ENCODE assay signal across 14 cellular contexts in genomic region chr17:44077595-44077909, GRCh38. TPM values are rescaled to one million over a fixed set of nuclear protein-coding genes. Genes with fewer than 3 reads are reported as not detected.
DNase-seq lines count a peak whose midpoint lies in the region; ATAC-seq, FAIRE-seq and TF ChIP-seq lines count a peak whose summit lies in the region.
"Had no signal": no experiment of that assay in that cellular context is flagged by ENCODE, and none has a peak within 500 bp of the region (broad histone marks: within the 10 kb centered on the region; RNA-seq: fewer than 3 reads in every experiment).

No MANE protein-coding gene starts in this region.

- in situ Hi-C loops in HepG2 (cut with HindIII; ENCODE audit: extremely low pct_ligation_motif_present, low pct_unique_long_range_greater_than_20kb), result no loop called here
- in situ Hi-C loops in GM23248 (cut with MboI), result no loop called here

- no peak overlapping the region for H3K4me3 Mint-ChIP-seq in type B pancreatic cell
- H3K4me3 Mint-ChIP-seq: activated CD4-positive, alpha-beta memory T cell treated with anti-CD3 and anti-CD28 coated beads, Interleukin-2, amount 10 ng/mL, durations not matched to agents 7 days and 5 days had no signal

- H3K9ac ChIP-seq in HepG2 (ENCODE audit: insufficient read depth, low read depth, low read length), result no peak overlapping the region
- no peak overlapping the region for H3K9ac ChIP-seq in GM23248

- peaks cover 3% of the 10 kb centered on the region for H3K4me1 Mint-ChIP-seq in type B pancreatic cell (ENCODE audit: unreplicated experiment)

- no peak for TF ChIP-seq CTCF in left ventricle myocardium inferior (IDR thresholded peaks at IDR 0.05; ENCODE audit: borderline replicate concordance)
- TF ChIP-seq CTCF in HepG2 (CRISPR knock-in tag; IDR thresholded peaks at IDR 0.05), result no peak
- TF ChIP-seq CTCF in tibial artery (IDR thresholded peaks at IDR 0.05), result no peak
- TF ChIP-seq CTCF in type B pancreatic cell (conservative IDR thresholded peaks at IDR 0.05), result no peak

- H2AFZ ChIP-seq in HepG2 (ENCODE audit: low read length) (no peak overlapping the region), GM23248 (no peak overlapping the region)

- FAIRE-seq in HepG2 (lab: Jason Lieb, UNC), result no peak

- ATAC-seq in HepG2, result peak; percentile 3; the same call in 2 of the 3 replicates
- no peak for ATAC-seq in GM21723 (IDR thresholded peaks at IDR 0.05; ENCODE audit: unreplicated experiment)
- ATAC-seq: stimulated activated naive CD8-positive, alpha-beta T cell treated with anti-CD3 and anti-CD28 coated beads, Interleukin-15, Interleukin-2, amounts not matched to agents 100 U/mL and 50 U/mL, for 24 hours had no signal

- peaks cover 10% of the 10 kb centered on the region for H3K36me3 Mint-ChIP-seq in type B pancreatic cell

- H3K79me2 ChIP-seq in HepG2 (ENCODE audit: insufficient read depth, low read length) (no peaks in the 10 kb centered on the region), GM23248 (ENCODE audit: insufficient read depth) (peaks cover 34% of the 10 kb centered on the region)

- H4K20me1 ChIP-seq in HepG2 (ENCODE audit: insufficient read depth, low read length), result no peaks in the 10 kb centered on the region
- no peaks in the 10 kb centered on the region for H4K20me1 ChIP-seq in GM23248 (ENCODE audit: insufficient read depth)

- H3K27me3 ChIP-seq in left ventricle myocardium inferior (ENCODE audit: low read depth) (no peaks in the 10 kb centered on the region), HepG2 (ENCODE audit: control insufficient read depth in 1 of 2, insufficient read depth in 2 of 2, low read length in 2 of 2) (no peaks in the 10 kb centered on the region), tibial artery (no peaks in the 10 kb centered on the region), GM23248 (replicated peaks; ENCODE audit: insufficient read depth) (no peaks in the 10 kb centered on the region)
- H3K27me3 ChIP-seq: ascending aorta had no signal

- no peaks in the 10 kb centered on the region for H3K9me2 ChIP-seq in GM23248 (ENCODE audit: insufficient read depth)

- WGBS in HepG2 (ENCODE audit: low lambda C conversion rate), result 82% methylated on average over 4 of the region's 4 CpGs
- 50 to 66% methylated on average over 4 of the region's 4 CpGs for whole genome bisulfite sequencing in GM23248 (ENCODE audit: low coverage in 1 of 2, low lambda C conversion rate in 2 of 2, missing lambda C conversion rate in 2 of 2), 2 experiments

- DNase-seq in left ventricle myocardium inferior (no peak), cardiac septum (ENCODE audit: low spot score) (no peak), SKM-1 (lab: John Stamatoyannopoulos, UW; ENCODE audit: unreplicated experiment) (peak; percentile 69), HepG2 (ENCODE audit: low spot score) (no peak), tibial artery (no peak), GM23248 (no peak), type B pancreatic cell (ENCODE audit: extremely low spot score, unreplicated experiment) (no peak)
- DNase-seq: activated CD4-positive, alpha-beta memory T cell treated with anti-CD3 and anti-CD28 coated beads, Interleukin-2, amount 10 ng/mL, durations not matched to agents 7 days and 5 days; dermis blood vessel endothelial cell; stimulated activated naive CD8-positive, alpha-beta T cell treated with anti-CD3 and anti-CD28 coated beads, Interleukin-15, Interleukin-2, amounts not matched to agents 100 U/mL and 50 U/mL, for 24 hours; T-helper 9 cell had no signal

- no TSS peak for BruUV-seq in HepG2 (replicated peaks; lab: Mats Ljungman, UMichigan)

- H3K9me3 Mint-ChIP-seq in type B pancreatic cell, result no peaks in the 10 kb centered on the region
- H3K9me3 Mint-ChIP-seq: activated CD4-positive, alpha-beta memory T cell treated with anti-CD3 and anti-CD28 coated beads, Interleukin-2, amount 10 ng/mL, durations not matched to agents 7 days and 5 days had no signal

- H3K4me1 ChIP-seq in left ventricle myocardium inferior (peaks cover 30% of the 10 kb centered on the region), HepG2 (ENCODE audit: insufficient read depth, low read length) (peaks cover 27% of the 10 kb centered on the region), tibial artery (peaks cover 0 to 5% (median 4%) of the 10 kb centered on the region in 4 donors), GM23248 (ENCODE audit: insufficient read depth) (peaks cover 7% of the 10 kb centered on the region)

- TF ChIP-seq EP300 in HepG2 (IDR thresholded peaks at IDR 0.05; ENCODE audit: low read depth in 2 of 2, low read length in 2 of 2) (no peak), HepG2 (CRISPR knock-in tag; IDR thresholded peaks at IDR 0.05; ENCODE audit: borderline replicate concordance) (no peak)

- peaks cover 18% of the 10 kb centered on the region; the same call in 1 of the 2 replicates for H3F3A ChIP-seq in GM23248 (ENCODE audit: insufficient read depth)

- H3K4me2 ChIP-seq in HepG2 (ENCODE audit: low read depth, low read length) (no peak overlapping the region), GM23248 (ENCODE audit: unreplicated experiment) (no peak overlapping the region)

- H3K9me3 ChIP-seq in left ventricle myocardium inferior (replicated peaks) (no peaks in the 10 kb centered on the region), HepG2 (ENCODE audit: low read length) (no peaks in the 10 kb centered on the region), tibial artery (no peaks in the 10 kb centered on the region), GM23248 (ENCODE audit: low read depth) (no peaks in the 10 kb centered on the region)
- H3K9me3 ChIP-seq: ascending aorta had no signal

- H3K27ac ChIP-seq in left ventricle myocardium inferior (replicated peaks), result peak overlapping the region; percentile 15
- H3K27ac ChIP-seq in HepG2 (ENCODE audit: extremely low read length, insufficient read depth, low read length), result peak overlapping the region; percentile 37
- peak overlapping the region; percentile 12 to 19 for H3K27ac ChIP-seq in tibial artery
- no peak overlapping the region for H3K27ac ChIP-seq in GM23248

- TF ChIP-seq RAD21 in HepG2 (CRISPR knock-in tag; IDR thresholded peaks at IDR 0.05), result no peak

- no peak overlapping the region for H3K27ac Mint-ChIP-seq in type B pancreatic cell
- H3K27ac Mint-ChIP-seq: activated CD4-positive, alpha-beta memory T cell treated with anti-CD3 and anti-CD28 coated beads, Interleukin-2, amount 10 ng/mL, durations not matched to agents 7 days and 5 days had no signal

- intact Hi-C loops in left ventricle myocardium inferior (cut with micrococcal nuclease), result no loop called here
- intact Hi-C loops in cardiac septum (cut with DNase I), result no loop called here
- intact Hi-C loops in HepG2 (cut with micrococcal nuclease; ENCODE audit: unreplicated experiment), result no loop called here
- intact Hi-C loops in tibial artery (cut with DNase I; ENCODE audit: low total_unique reads), result no loop called here

- H3K27me3 Mint-ChIP-seq in type B pancreatic cell, result no peaks in the 10 kb centered on the region
- H3K27me3 Mint-ChIP-seq: activated CD4-positive, alpha-beta memory T cell treated with anti-CD3 and anti-CD28 coated beads, Interleukin-2, amount 10 ng/mL, durations not matched to agents 7 days and 5 days had no signal

- no peak; a peak in 1 of 4 replicates for TF ChIP-seq POLR2A in HepG2 (IDR thresholded peaks at IDR 0.05; ENCODE audit: insufficient read depth in 1 of 2, low read depth in 2 of 2, low read length in 2 of 2)

- no peak overlapping the region for H3K4me3 ChIP-seq in left ventricle myocardium inferior
- no peak overlapping the region for H3K4me3 ChIP-seq in HepG2 (replicated peaks in 1 of 3; ENCODE audit: insufficient read depth in 1 of 3, low read depth in 2 of 3, low read length in 3 of 3)
- no peak overlapping the region for H3K4me3 ChIP-seq in tibial artery
- no peak overlapping the region for H3K4me3 ChIP-seq in GM23248
- H3K4me3 ChIP-seq: ascending aorta, lung had no signal

- H3K36me3 ChIP-seq in left ventricle myocardium inferior (peaks cover 86% of the 10 kb centered on the region), HepG2 (replicated peaks in 1 of 2; ENCODE audit: control insufficient read depth in 1 of 2, insufficient read depth in 2 of 2, low read length in 2 of 2) (peaks cover 23 to 57% of the 10 kb centered on the region in 2 experiments), tibial artery (peaks cover 72 to 84% (median 74%) of the 10 kb centered on the region in 3 donors), GM23248 (ENCODE audit: low read depth) (peaks cover 4% of the 10 kb centered on the region; the same call in 1 of the 2 replicates)

- POLR2A ChIA-PET in HepG2 (lab: Yijun Ruan, JAX), result interaction anchor here (1.0 to 2.6 kb wide), 2 partner anchors 10 to 34 kb away, joined by 6 to 8 read pairs; no protein-coding TSS in a partner anchor

- CTCF ChIA-PET in HepG2 (lab: Yijun Ruan, JAX; ENCODE audit: low intra/inter-chr PET ratio, low total read pairs), result no interaction called here

RNA-seq across cellular contexts. Expression of gene G6PC3, which starts 7.0 kb away (rescaled TPM):
- 29.3 TPM for total RNA-seq in left ventricle myocardium inferior
- total RNA-seq in cardiac septum, result 33.6 TPM
- 18.8 and 38.5 TPM in 2 replicates for total RNA-seq in HepG2 (2016; rRNA removed; fragmentation: Illumina TruSeq; extraction: Trizol)
- 8.6 and 14.9 TPM in 2 replicates for total RNA-seq in HepG2 (2016; cell fraction: cytosol; rRNA removed; fragmentation: Illumina TruSeq; extraction: Trizol; ENCODE audit: low read depth)
- total RNA-seq in HepG2 (2016; cell fraction: insoluble cytoplasmic fraction; rRNA removed; fragmentation: Illumina TruSeq; extraction: Trizol), result 17.5 and 37.8 TPM in 2 replicates
- total RNA-seq in HepG2 (2016; cell fraction: membrane; rRNA removed; fragmentation: Illumina TruSeq; extraction: Trizol), result 16.0 and 22.0 TPM in 2 replicates
- 40.7 and 44.5 TPM in 2 replicates for total RNA-seq in HepG2 (2016; cell fraction: nucleus; rRNA removed; fragmentation: Illumina TruSeq; extraction: Trizol)
- 75.8 and 76.1 TPM in 2 replicates for polyA plus RNA-seq in HepG2 (2011; rRNA removed)
- polyA plus RNA-seq in HepG2 (2011; cell fraction: cytosol; rRNA removed), result 79.2 and 116 TPM in 2 replicates
- 46.2 and 49.1 TPM in 2 replicates for polyA plus RNA-seq in HepG2 (2011; cell fraction: nucleus; rRNA removed)
- polyA plus RNA-seq in HepG2 (2012), result 40.3 and 62.7 TPM in 2 replicates
- polyA plus RNA-seq in HepG2 (2016; cell fraction: cytosol; fragmentation: Illumina TruSeq; extraction: Trizol; ENCODE audit: low read depth), result 24.5 and 33.4 TPM in 2 replicates
- 41.7 and 46.0 TPM in 2 replicates for polyA plus RNA-seq in HepG2 (2016; cell fraction: insoluble cytoplasmic fraction; fragmentation: Illumina TruSeq; extraction: Trizol; ENCODE audit: low read depth)
- polyA plus RNA-seq in HepG2 (2016; cell fraction: membrane; fragmentation: Illumina TruSeq; extraction: Trizol; ENCODE audit: low read depth), result 39.8 and 42.2 TPM in 2 replicates
- polyA plus RNA-seq in HepG2 (2016; cell fraction: nucleus; fragmentation: Illumina TruSeq; extraction: Trizol; ENCODE audit: insufficient read depth, low read depth), result 126 and 134 TPM in 2 replicates
- polyA minus RNA-seq in HepG2 (2011; rRNA and poly(A)+ RNA removed; ENCODE audit: low replicate concordance), result 232 and 267 TPM in 2 replicates
- 41.8 and 52.8 TPM in 2 replicates for polyA minus RNA-seq in HepG2 (2011; cell fraction: cytosol; rRNA and poly(A)+ RNA removed)
- polyA minus RNA-seq in HepG2 (2011; cell fraction: nucleus; rRNA and poly(A)+ RNA removed), result 25.0 and 33.2 TPM in 2 replicates
- total RNA-seq in GM23248 (2014; rRNA removed; shearing (Covaris generic)), result 57.4 and 68.5 TPM in 2 replicates
- 121 and 128 TPM in 2 replicates for polyA plus RNA-seq in GM23248 (2016; fragmentation: Nextera tagmentation; extraction: Ambion mirVana)
- 63.6 and 63.7 TPM in 2 replicates for total RNA-seq in type B pancreatic cell (ENCODE audit: low replicate concordance)

RNA-seq across cellular contexts. Expression of gene LSM12, which starts 11.1 kb away (rescaled TPM):
- 41.2 TPM for total RNA-seq in left ventricle myocardium inferior
- 39.2 TPM for total RNA-seq in cardiac septum
- total RNA-seq in HepG2 (2016; rRNA removed; fragmentation: Illumina TruSeq; extraction: Trizol), result 52.8 and 58.4 TPM in 2 replicates
- total RNA-seq in HepG2 (2016; cell fraction: cytosol; rRNA removed; fragmentation: Illumina TruSeq; extraction: Trizol; ENCODE audit: low read depth), result 33.1 and 35.6 TPM in 2 replicates
- total RNA-seq in HepG2 (2016; cell fraction: insoluble cytoplasmic fraction; rRNA removed; fragmentation: Illumina TruSeq; extraction: Trizol), result 54.1 and 58.0 TPM in 2 replicates
- total RNA-seq in HepG2 (2016; cell fraction: membrane; rRNA removed; fragmentation: Illumina TruSeq; extraction: Trizol), result 83.5 and 84.1 TPM in 2 replicates
- total RNA-seq in HepG2 (2016; cell fraction: nucleus; rRNA removed; fragmentation: Illumina TruSeq; extraction: Trizol), result 32.8 and 34.5 TPM in 2 replicates
- 43.3 and 55.7 TPM in 2 replicates for polyA plus RNA-seq in HepG2 (2011; rRNA removed)
- polyA plus RNA-seq in HepG2 (2011; cell fraction: cytosol; rRNA removed), result 39.5 and 49.1 TPM in 2 replicates
- polyA plus RNA-seq in HepG2 (2011; cell fraction: nucleus; rRNA removed), result 23.0 and 23.8 TPM in 2 replicates
- polyA plus RNA-seq in HepG2 (2012), result 41.3 and 43.4 TPM in 2 replicates
- 42.1 and 49.1 TPM in 2 replicates for polyA plus RNA-seq in HepG2 (2016; cell fraction: cytosol; fragmentation: Illumina TruSeq; extraction: Trizol; ENCODE audit: low read depth)
- 92.1 and 94.1 TPM in 2 replicates for polyA plus RNA-seq in HepG2 (2016; cell fraction: insoluble cytoplasmic fraction; fragmentation: Illumina TruSeq; extraction: Trizol; ENCODE audit: low read depth)
- polyA plus RNA-seq in HepG2 (2016; cell fraction: membrane; fragmentation: Illumina TruSeq; extraction: Trizol; ENCODE audit: low read depth), result 93.0 and 95.9 TPM in 2 replicates
- polyA plus RNA-seq in HepG2 (2016; cell fraction: nucleus; fragmentation: Illumina TruSeq; extraction: Trizol; ENCODE audit: insufficient read depth, low read depth), result 65.1 and 74.2 TPM in 2 replicates
- 62.0 and 88.5 TPM in 2 replicates for polyA minus RNA-seq in HepG2 (2011; rRNA and poly(A)+ RNA removed; ENCODE audit: low replicate concordance)
- 34.6 and 39.9 TPM in 2 replicates for polyA minus RNA-seq in HepG2 (2011; cell fraction: cytosol; rRNA and poly(A)+ RNA removed)
- 40.4 and 42.5 TPM in 2 replicates for polyA minus RNA-seq in HepG2 (2011; cell fraction: nucleus; rRNA and poly(A)+ RNA removed)
- total RNA-seq in GM23248 (2014; rRNA removed; shearing (Covaris generic)), result 36.1 and 49.4 TPM in 2 replicates
- 122 and 125 TPM in 2 replicates for polyA plus RNA-seq in GM23248 (2016; fragmentation: Nextera tagmentation; extraction: Ambion mirVana)
- total RNA-seq in type B pancreatic cell (ENCODE audit: low replicate concordance), result 44.8 and 50.6 TPM in 2 replicates

RNA-seq across cellular contexts. Expression of gene HDAC5, which starts 45.9 kb away (rescaled TPM):
- total RNA-seq in left ventricle myocardium inferior (62.6 TPM), cardiac septum (75.5 TPM), HepG2 (2016; rRNA removed; fragmentation: Illumina TruSeq; extraction: Trizol) (34.0 and 46.4 TPM in 2 replicates), type B pancreatic cell (ENCODE audit: low replicate concordance) (43.3 and 48.9 TPM in 2 replicates)
- total RNA-seq in HepG2 (2016; cell fraction: cytosol; rRNA removed; fragmentation: Illumina TruSeq; extraction: Trizol; ENCODE audit: low read depth), result 9.5 and 10.8 TPM in 2 replicates
- 32.6 and 44.0 TPM in 2 replicates for total RNA-seq in HepG2 (2016; cell fraction: insoluble cytoplasmic fraction; rRNA removed; fragmentation: Illumina TruSeq; extraction: Trizol)
- 18.6 and 21.1 TPM in 2 replicates for total RNA-seq in HepG2 (2016; cell fraction: membrane; rRNA removed; fragmentation: Illumina TruSeq; extraction: Trizol)
- total RNA-seq in HepG2 (2016; cell fraction: nucleus; rRNA removed; fragmentation: Illumina TruSeq; extraction: Trizol), result 37.8 and 39.5 TPM in 2 replicates
- polyA plus RNA-seq in HepG2 (2011; rRNA removed) (85.4 and 140 TPM in 2 replicates), GM23248 (2016; fragmentation: Nextera tagmentation; extraction: Ambion mirVana) (28.5 and 32.2 TPM in 2 replicates)
- 66.8 and 91.0 TPM in 2 replicates for polyA plus RNA-seq in HepG2 (2011; cell fraction: cytosol; rRNA removed)
- 179 and 189 TPM in 2 replicates for polyA plus RNA-seq in HepG2 (2011; cell fraction: nucleus; rRNA removed)
- polyA plus RNA-seq in HepG2 (2012), result 88.1 and 102 TPM in 2 replicates
- 3.3 and 3.4 TPM in 2 replicates for polyA plus RNA-seq in HepG2 (2016; cell fraction: cytosol; fragmentation: Illumina TruSeq; extraction: Trizol; ENCODE audit: low read depth)
- polyA plus RNA-seq in HepG2 (2016; cell fraction: insoluble cytoplasmic fraction; fragmentation: Illumina TruSeq; extraction: Trizol; ENCODE audit: low read depth), result 24.1 and 29.9 TPM in 2 replicates
- polyA plus RNA-seq in HepG2 (2016; cell fraction: membrane; fragmentation: Illumina TruSeq; extraction: Trizol; ENCODE audit: low read depth), result 9.7 and 10.3 TPM in 2 replicates
- 56.7 and 66.5 TPM in 2 replicates for polyA plus RNA-seq in HepG2 (2016; cell fraction: nucleus; fragmentation: Illumina TruSeq; extraction: Trizol; ENCODE audit: insufficient read depth, low read depth)
- 59.4 and 315 TPM in 2 replicates for polyA minus RNA-seq in HepG2 (2011; rRNA and poly(A)+ RNA removed; ENCODE audit: low replicate concordance)
- polyA minus RNA-seq in HepG2 (2011; cell fraction: cytosol; rRNA and poly(A)+ RNA removed), result 82.1 and 94.7 TPM in 2 replicates
- polyA minus RNA-seq in HepG2 (2011; cell fraction: nucleus; rRNA and poly(A)+ RNA removed), result 68.9 and 78.6 TPM in 2 replicates
- 84.4 and 98.7 TPM in 2 replicates for total RNA-seq in GM23248 (2014; rRNA removed; shearing (Covaris generic))
